In the genomic region with DNA sequence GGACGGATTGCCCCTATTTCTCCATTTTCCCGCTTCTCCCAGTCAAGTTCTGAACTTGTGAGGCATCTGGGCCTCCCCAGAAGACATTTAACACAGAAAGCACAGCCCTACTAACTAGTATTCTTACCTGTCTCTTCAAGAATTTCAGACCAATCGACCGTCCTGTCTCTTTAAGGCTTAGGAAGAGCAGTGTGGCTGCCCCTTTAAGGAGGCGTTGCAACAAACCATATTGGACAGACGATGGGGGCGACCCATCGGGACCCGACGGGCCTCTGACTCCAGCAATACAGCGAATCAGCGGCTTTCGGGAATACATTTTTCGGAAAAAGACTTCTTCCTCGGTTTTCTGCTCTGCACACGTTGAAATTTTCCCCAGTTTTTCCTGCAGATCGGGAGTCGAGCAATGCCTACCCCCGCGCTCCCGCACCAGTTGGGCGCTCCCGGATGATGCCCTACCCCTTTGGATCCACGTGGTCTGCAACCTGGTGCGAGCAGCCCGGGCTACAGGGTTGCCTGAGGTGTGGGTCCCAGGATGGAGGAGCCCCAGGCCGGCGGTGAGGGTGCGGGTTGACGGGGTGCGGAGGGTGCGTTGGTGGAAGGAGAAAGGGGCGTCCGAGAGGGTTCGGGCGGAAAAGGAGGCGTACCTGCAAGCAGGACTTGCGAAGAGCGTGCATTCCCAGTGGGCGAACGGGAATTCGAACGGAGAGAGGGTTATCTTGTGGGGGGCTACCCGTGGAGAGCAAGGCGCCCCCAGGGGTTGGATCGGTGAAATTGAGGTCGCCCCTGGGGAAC, we compare ENCODE assay signal across 1 cellular context.
TF ChIP-seq lines count a peak whose summit lies in the region.

A gene with protein sequence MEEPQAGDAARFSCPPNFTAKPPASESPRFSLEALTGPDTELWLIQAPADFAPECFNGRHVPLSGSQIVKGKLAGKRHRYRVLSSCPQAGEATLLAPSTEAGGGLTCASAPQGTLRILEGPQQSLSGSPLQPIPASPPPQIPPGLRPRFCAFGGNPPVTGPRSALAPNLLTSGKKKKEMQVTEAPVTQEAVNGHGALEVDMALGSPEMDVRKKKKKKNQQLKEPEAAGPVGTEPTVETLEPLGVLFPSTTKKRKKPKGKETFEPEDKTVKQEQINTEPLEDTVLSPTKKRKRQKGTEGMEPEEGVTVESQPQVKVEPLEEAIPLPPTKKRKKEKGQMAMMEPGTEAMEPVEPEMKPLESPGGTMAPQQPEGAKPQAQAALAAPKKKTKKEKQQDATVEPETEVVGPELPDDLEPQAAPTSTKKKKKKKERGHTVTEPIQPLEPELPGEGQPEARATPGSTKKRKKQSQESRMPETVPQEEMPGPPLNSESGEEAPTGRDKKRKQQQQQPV (plus strand): TSS at position 480 of the 792 bp plus-strand sequence. CDS start 53 bp downstream, at position 533.

TF ChIP-seq in HEK293, 187 proteins besides CTCF, POLR2A, EP300 and RAD21 (continued from another document and continues in another):
- TF ChIP-seq, protein P1, sequence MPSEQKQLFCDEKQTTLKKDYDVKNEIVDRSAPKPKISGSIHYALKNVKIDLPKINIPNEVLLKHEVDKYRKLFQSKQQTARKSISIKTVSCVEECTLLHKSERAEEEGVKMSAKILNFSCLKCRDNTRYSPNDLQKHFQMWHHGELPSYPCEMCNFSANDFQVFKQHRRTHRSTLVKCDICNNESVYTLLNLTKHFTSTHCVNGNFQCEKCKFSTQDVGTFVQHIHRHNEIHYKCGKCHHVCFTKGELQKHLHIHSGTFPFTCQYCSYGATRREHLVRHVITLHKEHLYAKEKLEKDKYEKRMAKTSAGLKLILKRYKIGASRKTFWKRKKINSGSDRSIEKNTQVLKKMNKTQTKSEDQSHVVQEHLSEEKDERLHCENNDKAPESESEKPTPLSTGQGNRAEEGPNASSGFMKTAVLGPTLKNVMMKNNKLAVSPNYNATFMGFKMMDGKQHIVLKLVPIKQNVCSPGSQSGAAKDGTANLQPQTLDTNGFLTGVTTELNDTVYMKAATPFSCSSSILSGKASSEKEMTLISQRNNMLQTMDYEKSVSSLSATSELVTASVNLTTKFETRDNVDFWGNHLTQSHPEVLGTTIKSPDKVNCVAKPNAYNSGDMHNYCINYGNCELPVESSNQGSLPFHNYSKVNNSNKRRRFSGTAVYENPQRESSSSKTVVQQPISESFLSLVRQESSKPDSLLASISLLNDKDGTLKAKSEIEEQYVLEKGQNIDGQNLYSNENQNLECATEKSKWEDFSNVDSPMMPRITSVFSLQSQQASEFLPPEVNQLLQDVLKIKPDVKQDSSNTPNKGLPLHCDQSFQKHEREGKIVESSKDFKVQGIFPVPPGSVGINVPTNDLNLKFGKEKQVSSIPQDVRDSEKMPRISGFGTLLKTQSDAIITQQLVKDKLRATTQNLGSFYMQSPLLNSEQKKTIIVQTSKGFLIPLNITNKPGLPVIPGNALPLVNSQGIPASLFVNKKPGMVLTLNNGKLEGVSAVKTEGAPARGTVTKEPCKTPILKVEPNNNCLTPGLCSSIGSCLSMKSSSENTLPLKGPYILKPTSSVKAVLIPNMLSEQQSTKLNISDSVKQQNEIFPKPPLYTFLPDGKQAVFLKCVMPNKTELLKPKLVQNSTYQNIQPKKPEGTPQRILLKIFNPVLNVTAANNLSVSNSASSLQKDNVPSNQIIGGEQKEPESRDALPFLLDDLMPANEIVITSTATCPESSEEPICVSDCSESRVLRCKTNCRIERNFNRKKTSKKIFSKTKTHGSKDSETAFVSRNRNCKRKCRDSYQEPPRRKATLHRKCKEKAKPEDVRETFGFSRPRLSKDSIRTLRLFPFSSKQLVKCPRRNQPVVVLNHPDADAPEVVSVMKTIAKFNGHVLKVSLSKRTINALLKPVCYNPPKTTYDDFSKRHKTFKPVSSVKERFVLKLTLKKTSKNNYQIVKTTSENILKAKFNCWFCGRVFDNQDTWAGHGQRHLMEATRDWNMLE (tag by site-specific recombination; conservative IDR thresholded peaks at IDR 0.05; ENCODE audit: low read depth), result no peak
- no peak for TF ChIP-seq OVOL3 (tag by site-specific recombination; IDR thresholded peaks at IDR 0.05)
- TF ChIP-seq ZNF529 (tag by site-specific recombination; IDR thresholded peaks at IDR 0.05; ENCODE audit: insufficient replicate concordance), result no peak
- TF ChIP-seq ZNF394 (tag by site-specific recombination; IDR thresholded peaks at IDR 0.05; ENCODE audit: borderline replicate concordance), result peak; percentile 46; the same call in 1 of the 2 replicates
- peak; percentile 73 for TF ChIP-seq KLF9 (tag by site-specific recombination; IDR thresholded peaks at IDR 0.05; ENCODE audit: low read depth)
- no peak for TF ChIP-seq BCL11A (tag by site-specific recombination; IDR thresholded peaks at IDR 0.05; ENCODE audit: low read depth)
- TF ChIP-seq, protein P2, sequence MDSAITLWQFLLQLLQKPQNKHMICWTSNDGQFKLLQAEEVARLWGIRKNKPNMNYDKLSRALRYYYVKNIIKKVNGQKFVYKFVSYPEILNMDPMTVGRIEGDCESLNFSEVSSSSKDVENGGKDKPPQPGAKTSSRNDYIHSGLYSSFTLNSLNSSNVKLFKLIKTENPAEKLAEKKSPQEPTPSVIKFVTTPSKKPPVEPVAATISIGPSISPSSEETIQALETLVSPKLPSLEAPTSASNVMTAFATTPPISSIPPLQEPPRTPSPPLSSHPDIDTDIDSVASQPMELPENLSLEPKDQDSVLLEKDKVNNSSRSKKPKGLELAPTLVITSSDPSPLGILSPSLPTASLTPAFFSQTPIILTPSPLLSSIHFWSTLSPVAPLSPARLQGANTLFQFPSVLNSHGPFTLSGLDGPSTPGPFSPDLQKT (IDR thresholded peaks at IDR 0.05; ENCODE audit: borderline replicate concordance, low read depth, low read length), result no peak
- TF ChIP-seq, protein P3, sequence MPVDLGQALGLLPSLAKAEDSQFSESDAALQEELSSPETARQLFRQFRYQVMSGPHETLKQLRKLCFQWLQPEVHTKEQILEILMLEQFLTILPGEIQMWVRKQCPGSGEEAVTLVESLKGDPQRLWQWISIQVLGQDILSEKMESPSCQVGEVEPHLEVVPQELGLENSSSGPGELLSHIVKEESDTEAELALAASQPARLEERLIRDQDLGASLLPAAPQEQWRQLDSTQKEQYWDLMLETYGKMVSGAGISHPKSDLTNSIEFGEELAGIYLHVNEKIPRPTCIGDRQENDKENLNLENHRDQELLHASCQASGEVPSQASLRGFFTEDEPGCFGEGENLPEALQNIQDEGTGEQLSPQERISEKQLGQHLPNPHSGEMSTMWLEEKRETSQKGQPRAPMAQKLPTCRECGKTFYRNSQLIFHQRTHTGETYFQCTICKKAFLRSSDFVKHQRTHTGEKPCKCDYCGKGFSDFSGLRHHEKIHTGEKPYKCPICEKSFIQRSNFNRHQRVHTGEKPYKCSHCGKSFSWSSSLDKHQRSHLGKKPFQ (tag by site-specific recombination; IDR thresholded peaks at IDR 0.05), result no peak
- no peak for TF ChIP-seq REPIN1 (tag by site-specific recombination; IDR thresholded peaks at IDR 0.05; ENCODE audit: low read depth)
- TF ChIP-seq YY1 (tag by site-specific recombination; IDR thresholded peaks at IDR 0.05), result 0 out of 2 replicates have a peak, but pooled peaks have one; percentile 39
- TF ChIP-seq ZNF830 (tag by site-specific recombination; IDR thresholded peaks at IDR 0.05; ENCODE audit: low read depth), result no peak
- TF ChIP-seq ZNF596 (tag by site-specific recombination; IDR thresholded peaks at IDR 0.05), result no peak
- 0 out of 2 replicates have a peak, but pooled peaks have one; percentile 9 for TF ChIP-seq ZEB2 (tag by site-specific recombination; IDR thresholded peaks at IDR 0.05)
- TF ChIP-seq ZNF121 (tag by site-specific recombination; IDR thresholded peaks at IDR 0.05), result no peak
- TF ChIP-seq ZNF19 (tag by site-specific recombination; IDR thresholded peaks at IDR 0.05; ENCODE audit: low read depth), result no peak
- TF ChIP-seq, protein P4, sequence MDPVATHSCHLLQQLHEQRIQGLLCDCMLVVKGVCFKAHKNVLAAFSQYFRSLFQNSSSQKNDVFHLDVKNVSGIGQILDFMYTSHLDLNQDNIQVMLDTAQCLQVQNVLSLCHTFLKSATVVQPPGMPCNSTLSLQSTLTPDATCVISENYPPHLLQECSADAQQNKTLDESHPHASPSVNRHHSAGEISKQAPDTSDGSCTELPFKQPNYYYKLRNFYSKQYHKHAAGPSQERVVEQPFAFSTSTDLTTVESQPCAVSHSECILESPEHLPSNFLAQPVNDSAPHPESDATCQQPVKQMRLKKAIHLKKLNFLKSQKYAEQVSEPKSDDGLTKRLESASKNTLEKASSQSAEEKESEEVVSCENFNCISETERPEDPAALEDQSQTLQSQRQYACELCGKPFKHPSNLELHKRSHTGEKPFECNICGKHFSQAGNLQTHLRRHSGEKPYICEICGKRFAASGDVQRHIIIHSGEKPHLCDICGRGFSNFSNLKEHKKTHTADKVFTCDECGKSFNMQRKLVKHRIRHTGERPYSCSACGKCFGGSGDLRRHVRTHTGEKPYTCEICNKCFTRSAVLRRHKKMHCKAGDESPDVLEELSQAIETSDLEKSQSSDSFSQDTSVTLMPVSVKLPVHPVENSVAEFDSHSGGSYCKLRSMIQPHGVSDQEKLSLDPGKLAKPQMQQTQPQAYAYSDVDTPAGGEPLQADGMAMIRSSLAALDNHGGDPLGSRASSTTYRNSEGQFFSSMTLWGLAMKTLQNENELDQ (tag by site-specific recombination; IDR thresholded peaks at IDR 0.05; ENCODE audit: low read depth), result no peak
- TF ChIP-seq ZNF624 (tag by site-specific recombination; IDR thresholded peaks at IDR 0.05), result no peak
- TF ChIP-seq, protein P5, sequence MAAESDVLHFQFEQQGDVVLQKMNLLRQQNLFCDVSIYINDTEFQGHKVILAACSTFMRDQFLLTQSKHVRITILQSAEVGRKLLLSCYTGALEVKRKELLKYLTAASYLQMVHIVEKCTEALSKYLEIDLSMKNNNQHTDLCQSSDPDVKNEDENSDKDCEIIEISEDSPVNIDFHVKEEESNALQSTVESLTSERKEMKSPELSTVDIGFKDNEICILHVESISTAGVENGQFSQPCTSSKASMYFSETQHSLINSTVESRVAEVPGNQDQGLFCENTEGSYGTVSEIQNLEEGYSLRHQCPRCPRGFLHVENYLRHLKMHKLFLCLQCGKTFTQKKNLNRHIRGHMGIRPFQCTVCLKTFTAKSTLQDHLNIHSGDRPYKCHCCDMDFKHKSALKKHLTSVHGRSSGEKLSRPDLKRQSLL (tag by site-specific recombination; IDR thresholded peaks at IDR 0.05), result peak; percentile 38; the same call in 1 of the 2 replicates
- no peak; the same call in 1 of the 2 replicates for TF ChIP-seq GFI1B (tag by site-specific recombination; IDR thresholded peaks at IDR 0.05)
- no peak for TF ChIP-seq ZNF548 (tag by site-specific recombination; IDR thresholded peaks at IDR 0.05)
- no peak for TF ChIP-seq MYNN (tag by site-specific recombination; IDR thresholded peaks at IDR 0.05; ENCODE audit: borderline replicate concordance)
- no peak for TF ChIP-seq RBAK (tag by site-specific recombination; IDR thresholded peaks at IDR 0.05)
- no peak for TF ChIP-seq ZNF658 (tag by site-specific recombination; IDR thresholded peaks at IDR 0.05)
- TF ChIP-seq ZNF239 (tag by site-specific recombination; IDR thresholded peaks at IDR 0.05), result no peak
- TF ChIP-seq ZNF843 (tag by site-specific recombination; IDR thresholded peaks at IDR 0.05), result no peak
- no peak for TF ChIP-seq ZNF112 (tag by site-specific recombination; IDR thresholded peaks at IDR 0.05)
- TF ChIP-seq ZFP3 (tag by site-specific recombination; IDR thresholded peaks at IDR 0.05; ENCODE audit: low read depth), result no peak
- 0 out of 2 replicates have a peak, but pooled peaks have one; percentile 51 for TF ChIP-seq ZNF423 (tag by site-specific recombination; IDR thresholded peaks at IDR 0.05)
- TF ChIP-seq, protein P6, sequence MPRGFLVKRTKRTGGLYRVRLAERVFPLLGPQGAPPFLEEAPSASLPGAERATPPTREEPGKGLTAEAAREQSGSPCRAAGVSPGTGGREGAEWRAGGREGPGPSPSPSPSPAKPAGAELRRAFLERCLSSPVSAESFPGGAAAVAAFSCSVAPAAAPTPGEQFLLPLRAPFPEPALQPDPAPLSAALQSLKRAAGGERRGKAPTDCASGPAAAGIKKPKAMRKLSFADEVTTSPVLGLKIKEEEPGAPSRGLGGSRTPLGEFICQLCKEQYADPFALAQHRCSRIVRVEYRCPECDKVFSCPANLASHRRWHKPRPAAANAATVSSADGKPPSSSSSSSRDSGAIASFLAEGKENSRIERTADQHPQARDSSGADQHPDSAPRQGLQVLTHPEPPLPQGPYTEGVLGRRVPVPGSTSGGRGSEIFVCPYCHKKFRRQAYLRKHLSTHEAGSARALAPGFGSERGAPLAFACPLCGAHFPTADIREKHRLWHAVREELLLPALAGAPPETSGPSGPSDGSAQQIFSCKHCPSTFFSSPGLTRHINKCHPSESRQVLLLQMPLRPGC (tag by site-specific recombination; IDR thresholded peaks at IDR 0.05), result no peak
- no peak for TF ChIP-seq ZNF549 (tag by site-specific recombination; IDR thresholded peaks at IDR 0.05)
- TF ChIP-seq, protein P7, sequence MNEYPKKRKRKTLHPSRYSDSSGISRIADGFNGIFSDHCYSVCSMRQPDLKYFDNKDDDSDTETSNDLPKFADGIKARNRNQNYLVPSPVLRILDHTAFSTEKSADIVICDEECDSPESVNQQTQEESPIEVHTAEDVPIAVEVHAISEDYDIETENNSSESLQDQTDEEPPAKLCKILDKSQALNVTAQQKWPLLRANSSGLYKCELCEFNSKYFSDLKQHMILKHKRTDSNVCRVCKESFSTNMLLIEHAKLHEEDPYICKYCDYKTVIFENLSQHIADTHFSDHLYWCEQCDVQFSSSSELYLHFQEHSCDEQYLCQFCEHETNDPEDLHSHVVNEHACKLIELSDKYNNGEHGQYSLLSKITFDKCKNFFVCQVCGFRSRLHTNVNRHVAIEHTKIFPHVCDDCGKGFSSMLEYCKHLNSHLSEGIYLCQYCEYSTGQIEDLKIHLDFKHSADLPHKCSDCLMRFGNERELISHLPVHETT (tag by site-specific recombination; IDR thresholded peaks at IDR 0.05), result peak; percentile 67; the same call in 1 of the 2 replicates
- TF ChIP-seq TRIM28 (IDR thresholded peaks at IDR 0.05; ENCODE audit: borderline replicate concordance, low read length), result no peak
- TF ChIP-seq ZNF146 (tag by site-specific recombination; IDR thresholded peaks at IDR 0.05), result no peak
- TF ChIP-seq, protein P8, sequence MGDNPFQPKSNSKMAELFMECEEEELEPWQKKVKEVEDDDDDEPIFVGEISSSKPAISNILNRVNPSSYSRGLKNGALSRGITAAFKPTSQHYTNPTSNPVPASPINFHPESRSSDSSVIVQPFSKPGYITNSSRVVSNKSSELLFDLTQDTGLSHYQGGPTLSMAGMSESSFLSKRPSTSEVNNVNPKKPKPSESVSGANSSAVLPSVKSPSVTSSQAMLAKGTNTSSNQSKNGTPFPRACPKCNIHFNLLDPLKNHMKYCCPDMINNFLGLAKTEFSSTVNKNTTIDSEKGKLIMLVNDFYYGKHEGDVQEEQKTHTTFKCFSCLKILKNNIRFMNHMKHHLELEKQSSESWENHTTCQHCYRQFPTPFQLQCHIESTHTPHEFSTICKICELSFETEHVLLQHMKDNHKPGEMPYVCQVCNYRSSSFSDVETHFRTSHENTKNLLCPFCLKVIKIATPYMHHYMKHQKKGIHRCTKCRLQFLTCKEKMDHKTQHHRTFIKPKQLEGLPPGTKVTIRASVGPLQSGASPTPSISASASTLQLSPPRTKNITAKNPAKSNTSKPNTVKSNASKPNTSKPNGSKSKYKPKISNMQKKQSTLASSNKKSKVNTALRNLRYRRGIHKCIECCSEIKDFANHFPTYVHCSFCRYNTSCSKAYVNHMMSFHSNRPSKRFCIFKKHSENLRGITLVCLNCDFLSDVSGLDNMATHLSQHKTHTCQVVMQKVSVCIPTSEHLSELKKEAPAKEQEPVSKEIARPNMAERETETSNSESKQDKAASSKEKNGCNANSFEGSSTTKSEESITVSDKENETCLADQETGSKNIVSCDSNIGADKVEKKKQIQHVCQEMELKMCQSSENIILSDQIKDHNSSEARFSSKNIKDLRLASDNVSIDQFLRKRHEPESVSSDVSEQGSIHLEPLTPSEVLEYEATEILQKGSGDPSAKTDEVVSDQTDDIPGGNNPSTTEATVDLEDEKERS (tag by site-specific recombination; IDR thresholded peaks at IDR 0.05), result no peak
